In the genomic region with DNA sequence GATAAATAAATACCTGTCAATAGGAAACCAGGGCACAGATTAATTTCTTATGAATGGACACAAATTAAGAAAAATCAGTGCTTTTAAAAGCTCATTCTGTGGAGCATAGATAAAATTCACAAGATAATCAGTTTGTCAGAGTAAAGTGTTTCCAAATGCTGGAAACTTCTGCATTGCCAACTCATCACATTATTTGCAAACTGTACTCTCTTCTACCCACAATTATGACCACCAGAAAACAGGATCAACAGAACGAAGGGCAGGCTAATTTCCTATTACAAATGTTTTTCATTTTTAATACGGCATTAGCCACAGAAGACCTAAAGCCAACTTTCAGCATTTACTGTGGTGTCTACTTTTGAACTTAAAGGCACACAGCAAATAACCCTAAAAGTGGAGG, we compare ENCODE assay signal across 10 cellular contexts. TPM values are rescaled to one million over a fixed set of nuclear protein-coding genes. Genes with fewer than 3 reads are reported as not detected.
DNase-seq lines count a peak whose midpoint lies in the region; ATAC-seq and TF ChIP-seq lines count a peak whose summit lies in the region.
"Had no signal": no experiment of that assay in that cellular context is flagged by ENCODE, and none has a peak within 500 bp of the region (broad histone marks: within the 10 kb centered on the region; RNA-seq: fewer than 3 reads in every experiment).

No MANE protein-coding gene starts in this region.

- H3K27me3 ChIP-seq in MG63 (no peaks in the 10 kb centered on the region), muscle layer of duodenum (ENCODE audit: low read depth, low read length) (no peaks in the 10 kb centered on the region)

- no peak for ATAC-seq in left lobe of liver
- ATAC-seq in HG02763 (IDR thresholded peaks at IDR 0.05; ENCODE audit: unreplicated experiment) = no peak

- H3K4me1 ChIP-seq in muscle layer of duodenum (ENCODE audit: control insufficient read depth in 1 of 2, insufficient read depth in 2 of 2, low read length in 2 of 2) = peaks cover 0 to 31% of the 10 kb centered on the region in 2 donors

- H3K27ac ChIP-seq in 22Rv1 (peak overlapping the region; percentile 52; the same call in 1 of the 2 replicates), cingulate gyrus (ENCODE audit: low read depth, low read length) (peak overlapping the region; percentile 30), muscle layer of duodenum (ENCODE audit: low read length) (peak overlapping the region; percentile 77)

- peaks cover 69% of the 10 kb centered on the region for H3K36me3 ChIP-seq in MG63
- no peaks in the 10 kb centered on the region for H3K36me3 ChIP-seq in muscle layer of duodenum (ENCODE audit: control insufficient read depth in 1 of 2, insufficient read depth in 2 of 2, low read length in 2 of 2)

- DNase-seq in MG63 (no peak), H4 (ENCODE audit: low spot score) (no peak), GOT3 (lab: John Stamatoyannopoulos, UW) (no peak), left lobe of liver (ENCODE audit: low spot score) (no peak)
- DNase-seq: CD8-positive, alpha-beta memory T cell; effector CD8-positive, alpha-beta T cell had no signal

- H3K4me3 ChIP-seq in MG63 = peak overlapping the region; percentile 83
- peak overlapping the region; percentile 63 to 91 for H3K4me3 ChIP-seq in muscle layer of duodenum (ENCODE audit: low read depth in 1 of 2, low read length in 2 of 2)

- H3K9me3 ChIP-seq in MG63 (no peaks in the 10 kb centered on the region), muscle layer of duodenum (ENCODE audit: control insufficient read depth in 1 of 2, low read length in 2 of 2) (no peaks in the 10 kb centered on the region)

- no peak for TF ChIP-seq CTCF in 22Rv1 (IDR thresholded peaks at IDR 0.05)

RNA-seq across cellular contexts. Expression of gene IRS1, which starts 6.0 kb away (rescaled TPM):
- 5.1 and 5.6 TPM in 2 replicates for total RNA-seq in MG63 (2014; rRNA removed; shearing (Covaris generic); ENCODE audit: low replicate concordance)
- total RNA-seq in H4 (2014; rRNA removed; shearing (Covaris generic)) = 3.4 and 6.0 TPM in 2 replicates
- total RNA-seq in left lobe of liver = 25.3 TPM

RNA-seq across cellular contexts. Expression of gene RHBDD1, which starts 42.2 kb away (rescaled TPM):
- 5.1 and 19.6 TPM in 2 replicates for total RNA-seq in MG63 (2014; rRNA removed; shearing (Covaris generic); ENCODE audit: low replicate concordance)
- 3.3 and 6.6 TPM in 2 replicates for total RNA-seq in H4 (2014; rRNA removed; shearing (Covaris generic))
- total RNA-seq in left lobe of liver = 21.3 TPM
